In genomic region chr3:129793947-129794318, GRCh38 we compare ENCODE assay signal across 8 cellular contexts.
DNase-seq lines count a peak whose midpoint lies in the region; ATAC-seq and TF ChIP-seq lines count a peak whose summit lies in the region.

No MANE protein-coding gene starts in this region.

- H3K27ac ChIP-seq in BLaER1 treated with 17β-estradiol and CSF1 and Interleukin-3, amounts not matched to agents 10 nM and 100 nM: peak overlapping the region in 1 of 11 experiments; percentile 21; a peak in 1 of 22 replicates
- H3K27ac ChIP-seq in coronary artery: no peak overlapping the region

- TF ChIP-seq CTCF in coronary artery (IDR thresholded peaks at IDR 0.05): no peak

- H3K4me3 ChIP-seq in BLaER1 treated with 17β-estradiol and CSF1 and Interleukin-3, amounts not matched to agents 10 nM and 100 nM: no peak overlapping the region
- peak overlapping the region; percentile 27 for H3K4me3 ChIP-seq in coronary artery

- no peak for ATAC-seq in GM21529 (IDR thresholded peaks at IDR 0.05; ENCODE audit: unreplicated experiment)

- peak overlapping the region in 5 of 11 experiments; percentile 3 to 42 (median 17); a peak in 5 of 22 replicates for H3K9ac ChIP-seq in BLaER1 treated with 17β-estradiol and CSF1 and Interleukin-3, amounts not matched to agents 10 nM and 100 nM

- no peaks in the 10 kb centered on the region for H3K9me3 ChIP-seq in BLaER1 treated with 17β-estradiol and CSF1 and Interleukin-3, amounts not matched to agents 10 nM and 100 nM (replicated peaks in 1 of 11)

- H3K36me3 ChIP-seq in BLaER1 treated with 17β-estradiol and CSF1 and Interleukin-3, amounts not matched to agents 10 nM and 100 nM: peaks cover 0 to 12% (median 0%) of the 10 kb centered on the region in 11 experiments; a peak in 4 of 22 replicates

- H3K4me1 ChIP-seq in BLaER1 treated with 17β-estradiol and CSF1 and Interleukin-3, amounts not matched to agents 10 nM and 100 nM: peaks cover 18 to 28% (median 24%) of the 10 kb centered on the region in 10 experiments

- peak overlapping the region; percentile 57 to 81 (median 76) for H3K4me2 ChIP-seq in BLaER1 treated with 17β-estradiol and CSF1 and Interleukin-3, amounts not matched to agents 10 nM and 100 nM

- DNase-seq in NAMALWA (ENCODE audit: low spot score): peak; percentile 14
- DNase-seq in coronary artery (ENCODE audit: low spot score): no peak
- DNase-seq in midbrain (lab: John Stamatoyannopoulos, UW): peak; percentile 42
- no peak for DNase-seq in NCI-H2029 (lab: John Stamatoyannopoulos, UW)
- no peak for DNase-seq in LoVo (ENCODE audit: low spot score)
- no peak for DNase-seq in islet precursor cell

- no peaks in the 10 kb centered on the region for H3K27me3 ChIP-seq in BLaER1 treated with 17β-estradiol and CSF1 and Interleukin-3, amounts not matched to agents 10 nM and 100 nM

- peaks cover 10 to 72% (median 24%) of the 10 kb centered on the region in 11 experiments; a peak in 16 of 22 replicates for H4K20me1 ChIP-seq in BLaER1 treated with 17β-estradiol and CSF1 and Interleukin-3, amounts not matched to agents 10 nM and 100 nM

Comparison
In these comparisons a context has a peak if more than half of its experiments do, and no peak if none do; other contexts are left out.
1. DNase-seq: peak in NAMALWA (single experiment) and midbrain (single experiment); none in coronary artery (single experiment), NCI-H2029 (single experiment), LoVo (single experiment) and islet precursor cell (single experiment).